In genomic region chr9:98807070-98807810, GRCh38 we compare ENCODE assay signal across 8 cellular contexts. TPM values are rescaled to one million over a fixed set of nuclear protein-coding genes. Genes with fewer than 3 reads are reported as not detected.
DNase-seq lines count a peak whose midpoint lies in the region; ATAC-seq and TF ChIP-seq lines count a peak whose summit lies in the region.

Gene GALNT12 (plus strand): TSS chr9:98807670. CDS start chr9:98807699, 29 bp downstream.

- H3K4me3 ChIP-seq in KMS-11 (IDR thresholded peaks at IDR 0.05; ENCODE audit: insufficient read depth, low read depth, low read length): no peak within 1 kb of the TSS
- peak within 1 kb of the TSS; percentile 46 to 81 (median 65) for H3K4me3 ChIP-seq in dorsolateral prefrontal cortex
- peak within 1 kb of the TSS; percentile 41 for H3K4me3 ChIP-seq in mesodermal cell (ENCODE audit: extremely low read depth, insufficient read depth, low read length, poor library complexity, severe bottlenecking)

- no peak for ATAC-seq in HG03521 (IDR thresholded peaks at IDR 0.05; ENCODE audit: unreplicated experiment)

- no peaks in the 10 kb centered on the region for H3K9me3 ChIP-seq in mesodermal cell (ENCODE audit: control insufficient read depth, low read length)

- H3K27ac ChIP-seq in KMS-11 (no peak within 1 kb of the TSS), dorsolateral prefrontal cortex (peak within 1 kb of the TSS in 52 of 59 donors; percentile 1 to 82 (median 58)), mesodermal cell (ENCODE audit: low read depth, low read length, severe bottlenecking) (no peak within 1 kb of the TSS)

- no peaks in the 10 kb centered on the region for H4K20me1 ChIP-seq in KMS-11 (ENCODE audit: insufficient read depth)

- peak within 1 kb of the TSS; percentile 97 for H2AFZ ChIP-seq in KMS-11 (ENCODE audit: low read depth)

- TF ChIP-seq POLR2A in GM18526 (IDR thresholded peaks at IDR 0.05; ENCODE audit: extremely low read depth, insufficient read length) (peak; percentile 46), erythroblast (IDR thresholded peaks at IDR 0.05; ENCODE audit: low read length) (no peak)

- H3K79me2 ChIP-seq in KMS-11 (ENCODE audit: insufficient read depth, low read depth): no peaks in the 10 kb centered on the region

- peak; percentile 20 to 53 for DNase-seq in activated CD4-positive, alpha-beta T cell treated with anti-CD3 and anti-CD28 coated beads for 24 hours (ENCODE audit: low read depth in 2 of 2)
- peak in 8 of 10 donors; percentile 25 to 79 (median 50) for DNase-seq in dorsolateral prefrontal cortex
- peak; percentile 30 for DNase-seq in stimulated activated CD8-positive, alpha-beta memory T cell treated with anti-CD3 and anti-CD28 coated beads, Interleukin-7, amount 100 ng/mL, for 24 hours (ENCODE audit: low read depth)
- no peak for DNase-seq in erythroblast (lab: John Stamatoyannopoulos, UW)

- H3K4me1 ChIP-seq in KMS-11 (ENCODE audit: low read depth, poor library complexity, severe bottlenecking) (peaks cover 16% of the 10 kb centered on the region), mesodermal cell (ENCODE audit: control insufficient read depth, insufficient read depth, low read length, poor library complexity, severe bottlenecking) (peaks cover 14% of the 10 kb centered on the region)

- H3K27me3 ChIP-seq in KMS-11 (ENCODE audit: insufficient read depth, low read depth) (no peaks in the 10 kb centered on the region), dorsolateral prefrontal cortex (no peaks in the 10 kb centered on the region)

- WGBS in mesodermal cell (ENCODE audit: insufficient coverage in 2 of 2), 2 experiments: 11 to 14% methylated on average over 33 to 49 of the region's 50 CpGs

- H3K4me2 ChIP-seq in KMS-11: peak within 1 kb of the TSS; percentile 93

- H3K36me3 ChIP-seq in KMS-11 (ENCODE audit: insufficient read depth) (no peaks in the 10 kb centered on the region), mesodermal cell (ENCODE audit: control insufficient read depth, insufficient read depth, low read length) (no peaks in the 10 kb centered on the region)

- H3K9ac ChIP-seq in KMS-11: peak within 1 kb of the TSS; percentile 31; the same call in 1 of the 2 replicates

- intact Hi-C loops in dorsolateral prefrontal cortex (cut with DNase I): loop anchor here (5.0 kb wide), 6 partner anchors 40 to 335 kb away; no protein-coding TSS in a partner anchor

- TF ChIP-seq CTCF in KMS-11 (conservative IDR thresholded peaks at IDR 0.05; ENCODE audit: low read depth, low read length): no peak
- TF ChIP-seq CTCF in dorsolateral prefrontal cortex (IDR thresholded peaks at IDR 0.05 in 54 of 56, conservative IDR thresholded peaks at IDR 0.05 in 2 of 56; ENCODE audit: low read depth in 1 of 56, partially characterized antibody in 56 of 56): peak in 16 of 56 donors; percentile 5 to 47 (median 18)

RNA-seq across cellular contexts. Expression of gene GALNT12, which starts in this region (rescaled TPM):
- 1 to 10 TPM; 1.6 to 9.7 (median 3.9) TPM for total RNA-seq in dorsolateral prefrontal cortex
- 7.0 TPM for polyA plus RNA-seq in mesodermal cell (2013, experiment 1 of 2)
- 6.6 TPM for polyA plus RNA-seq in mesodermal cell (2013, experiment 2 of 2)

Comparison
In these comparisons a context has a peak if more than half of its experiments do, and no peak if none do; other contexts are left out.
1. H3K27ac ChIP-seq: peak in dorsolateral prefrontal cortex (52 of 59); none in KMS-11 (single experiment) and mesodermal cell (single experiment).
2. DNase-seq: peak in activated CD4-positive, alpha-beta T cell treated with anti-CD3 and anti-CD28 coated beads for 24 hours (2 of 2), dorsolateral prefrontal cortex (8 of 10) and stimulated activated CD8-positive, alpha-beta memory T cell treated with anti-CD3 and anti-CD28 coated beads, Interleukin-7, amount 100 ng/mL, for 24 hours (single experiment); none in erythroblast (0 of 2).